ENCODE assay signal across 10 cellular contexts in the genomic region with DNA sequence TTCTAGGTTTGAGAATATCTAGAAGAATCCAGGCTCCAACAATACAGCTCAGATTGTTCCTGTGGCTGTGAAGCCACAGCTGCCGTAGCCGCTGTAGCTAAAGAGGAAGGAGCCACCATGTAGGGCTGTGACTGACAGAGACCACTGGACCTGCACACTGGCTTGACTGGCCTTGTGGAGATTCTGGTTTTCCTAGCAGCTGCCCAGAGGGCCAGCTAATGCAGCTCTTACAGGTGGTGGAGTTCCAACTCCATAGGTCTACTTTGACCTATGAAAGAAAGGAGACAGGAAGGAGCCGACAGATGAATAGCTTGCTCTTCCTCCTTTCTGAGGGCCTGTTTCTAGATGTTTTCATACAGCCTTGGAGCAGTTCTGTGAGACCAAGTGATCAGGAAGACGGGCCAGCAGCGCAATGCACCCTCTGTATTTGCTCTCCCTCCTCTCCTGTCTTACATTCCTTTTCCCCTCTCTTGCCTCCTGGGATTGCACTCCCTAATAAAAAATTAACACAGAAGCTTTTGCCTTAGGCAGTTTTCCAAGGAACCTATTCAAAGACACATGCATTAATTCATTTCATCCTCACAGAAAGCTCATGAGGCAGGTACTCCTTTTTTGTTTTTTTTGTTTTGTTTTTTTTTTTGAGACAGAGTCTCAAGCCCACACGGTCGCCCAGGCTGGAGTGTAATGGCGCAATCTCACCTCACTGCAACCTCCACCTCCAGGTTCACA. TPM values are rescaled to one million over a fixed set of nuclear protein-coding genes. Genes with fewer than 3 reads are reported as not detected.
A peak's percentile ranks its signal among the peaks of the same experiment; 100 is the strongest.
DNase-seq lines count a peak whose midpoint lies in the region; ATAC-seq and TF ChIP-seq lines count a peak whose summit lies in the region.
"Had no signal": no experiment of that assay in that cellular context is flagged by ENCODE, and none has a peak within 500 bp of the region (broad histone marks: within the 10 kb centered on the region; RNA-seq: fewer than 3 reads in every experiment).

No MANE protein-coding gene starts in this region.

- DNase-seq in GF-D8 (lab: John Stamatoyannopoulos, UW) (peak; percentile 40), NCI-H1105 (lab: John Stamatoyannopoulos, UW) (no peak), uterus (no peak), C1 segment of cervical spinal cord (lab: John Stamatoyannopoulos, UW) (no peak), Right ventricle myocardium superior (no peak)
- no peak for DNase-seq in activated naive CD4-positive, alpha-beta T cell treated with anti-CD3 and anti-CD28 coated beads, Interleukin-2, amount 50 U/mL, for 72 hours (ENCODE audit: low spot score in 2 of 2)
- DNase-seq: EL had no signal

- peaks cover 4 to 10% of the 10 kb centered on the region in 2 donors for H3K9me3 Mint-ChIP-seq in activated naive CD4-positive, alpha-beta T cell treated with anti-CD3 and anti-CD28 coated beads, Interleukin-2, amount 50 U/mL, for 72 hours
- H3K9me3 Mint-ChIP-seq: IgD-negative memory B cell had no signal

- ATAC-seq in GM21447 (IDR thresholded peaks at IDR 0.05; ENCODE audit: unreplicated experiment) (peak; percentile 60), HG03571 (IDR thresholded peaks at IDR 0.05; ENCODE audit: unreplicated experiment) (peak; percentile 52), Right ventricle myocardium superior (ENCODE audit: poor library complexity) (no peak)
- ATAC-seq in activated naive CD4-positive, alpha-beta T cell treated with anti-CD3 and anti-CD28 coated beads, Interleukin-2, amount 50 U/mL, for 72 hours, result peak; percentile 65 to 66

- no peak overlapping the region for H3K4me3 ChIP-seq in uterus

- H3K27ac Mint-ChIP-seq in activated naive CD4-positive, alpha-beta T cell treated with anti-CD3 and anti-CD28 coated beads, Interleukin-2, amount 50 U/mL, for 72 hours, result peak overlapping the region; percentile 92 to 98

- H3K27ac ChIP-seq in uterus, result no peak overlapping the region

- H3K36me3 Mint-ChIP-seq in activated naive CD4-positive, alpha-beta T cell treated with anti-CD3 and anti-CD28 coated beads, Interleukin-2, amount 50 U/mL, for 72 hours, result peaks cover 13 to 14% of the 10 kb centered on the region in 2 donors
- H3K36me3 Mint-ChIP-seq: IgD-negative memory B cell had no signal

- H3K36me3 ChIP-seq in uterus, result no peaks in the 10 kb centered on the region

- TF ChIP-seq POLR2A in uterus (IDR thresholded peaks at IDR 0.05), result no peak

- no peaks in the 10 kb centered on the region for H3K9me3 ChIP-seq in uterus

- H3K4me1 ChIP-seq in uterus, result no peaks in the 10 kb centered on the region

- TF ChIP-seq CTCF in uterus (IDR thresholded peaks at IDR 0.05), result no peak

- no peaks in the 10 kb centered on the region for H3K27me3 ChIP-seq in uterus

- intact Hi-C loops in uterus (cut with DNase I; ENCODE audit: low total_unique reads) (no loop called here), Right ventricle myocardium superior (cut with DNase I) (no loop called here)

RNA-seq across cellular contexts. Expression of a gene that starts 51.8 kb away (rescaled TPM):
- 10 to 100 TPM; 23.8 to 54.9 TPM for total RNA-seq in activated naive CD4-positive, alpha-beta T cell treated with anti-CD3 and anti-CD28 coated beads, Interleukin-2, amount 50 U/mL, for 72 hours
- total RNA-seq in uterus, result 1 to 10 TPM in 1 of 4 donors, under 1 TPM in 2, not detected in 1; 0.18 to 4.0 (median 0.59) TPM
- total RNA-seq in Right ventricle myocardium superior, result 0.22 TPM

Comparison
In these comparisons a context has a peak if more than half of its experiments do, and no peak if none do; other contexts are left out.
1. RNA of a gene that starts 51.8 kb away (total RNA-seq): 23.8 to 54.9 TPM in activated naive CD4-positive, alpha-beta T cell treated with anti-CD3 and anti-CD28 coated beads, Interleukin-2, amount 50 U/mL, for 72 hours; 0.18 to 4.0 TPM in uterus and 0.22 TPM in Right ventricle myocardium superior (single experiment); every median in the first group is over 4 times any median in the second.